Comparison of ENCODE assay signal across 8 cellular contexts in the genomic region with DNA sequence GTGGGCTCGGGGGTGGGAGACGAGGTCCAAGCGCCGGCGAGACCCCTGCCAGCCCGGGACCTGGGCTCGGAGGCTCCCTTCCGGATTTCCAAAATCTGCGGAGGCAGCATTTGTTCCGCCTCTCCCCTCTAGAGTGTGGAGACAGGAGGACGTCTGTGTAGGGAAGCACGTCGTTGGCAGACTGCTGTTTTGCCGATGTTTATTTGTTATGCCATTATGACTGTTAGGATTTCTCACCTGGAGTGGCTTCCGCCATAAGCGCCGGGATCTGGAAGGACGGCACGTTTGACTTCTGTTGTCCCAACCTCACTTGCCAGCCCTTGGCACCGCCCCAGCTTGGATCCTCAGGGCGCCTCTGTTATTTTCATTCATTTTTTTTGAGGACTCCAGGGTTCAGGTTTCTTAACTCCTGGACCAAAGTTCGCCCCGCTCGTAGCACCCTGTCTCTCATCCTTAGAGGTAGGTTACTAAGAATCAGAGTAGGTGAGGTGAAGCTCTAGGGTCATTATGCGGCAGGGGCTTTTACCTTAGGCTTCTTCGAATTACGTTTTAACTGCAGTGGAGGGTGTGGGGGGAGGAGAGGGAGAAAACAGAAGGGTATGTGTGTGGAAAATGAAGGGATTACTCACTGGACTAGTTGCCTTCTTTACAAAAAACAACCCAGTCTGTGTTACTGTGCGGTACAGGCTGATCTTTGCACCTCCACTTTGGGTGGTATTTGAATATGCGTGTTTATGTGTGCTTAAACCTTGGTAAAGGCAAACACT. TPM values are rescaled to one million over a fixed set of nuclear protein-coding genes. Genes with fewer than 3 reads are reported as not detected.
DNase-seq lines count a peak whose midpoint lies in the region; ATAC-seq and TF ChIP-seq lines count a peak whose summit lies in the region.

No MANE protein-coding gene starts in this region.

- no peaks in the 10 kb centered on the region for H3K9me3 Mint-ChIP-seq in mesothelial cell of epicardium

- no peak for ATAC-seq in HG03378 (IDR thresholded peaks at IDR 0.05; ENCODE audit: unreplicated experiment)

- peak overlapping the region; percentile 73 for H3K4me3 ChIP-seq in effector memory CD4-positive, alpha-beta T cell (ENCODE audit: insufficient read depth, low read depth, low read length, poor library complexity, severe bottlenecking)

- no peaks in the 10 kb centered on the region for H3K36me3 ChIP-seq in effector memory CD4-positive, alpha-beta T cell (ENCODE audit: control insufficient read depth, insufficient read depth, low read length)

- no peak for TF ChIP-seq CTCF in mesothelial cell of epicardium (IDR thresholded peaks at IDR 0.05; ENCODE audit: unreplicated experiment)

- no peaks in the 10 kb centered on the region for H3K36me3 Mint-ChIP-seq in mesothelial cell of epicardium

- peak overlapping the region; percentile 79 for H3K4me3 Mint-ChIP-seq in mesothelial cell of epicardium

- H3K4me1 Mint-ChIP-seq in mesothelial cell of epicardium: peaks cover 17% of the 10 kb centered on the region

- H3K27ac Mint-ChIP-seq in mesothelial cell of epicardium: peak overlapping the region; percentile 48

- peaks cover 11% of the 10 kb centered on the region for H3K27me3 Mint-ChIP-seq in mesothelial cell of epicardium (ENCODE audit: low read depth)

- H3K27me3 ChIP-seq in effector memory CD4-positive, alpha-beta T cell (replicated peaks; ENCODE audit: control insufficient read depth, insufficient read depth, low read length, poor library complexity, severe bottlenecking): peaks cover 20% of the 10 kb centered on the region

- H3K4me1 ChIP-seq in effector memory CD4-positive, alpha-beta T cell (ENCODE audit: control insufficient read depth, insufficient read depth, low read length, poor library complexity, severe bottlenecking): peaks cover 12% of the 10 kb centered on the region

- no peak overlapping the region for H3K27ac ChIP-seq in effector memory CD4-positive, alpha-beta T cell (ENCODE audit: insufficient read depth, low read length, poor library complexity, severe bottlenecking)

- H3K9me3 ChIP-seq in effector memory CD4-positive, alpha-beta T cell (ENCODE audit: control insufficient read depth, low read length): no peaks in the 10 kb centered on the region

- DNase-seq in stimulated activated CD4-positive, alpha-beta T cell treated with anti-CD3 and anti-CD28 coated beads, Interleukin-15, amount 100 ng/mL, for 24 hours: peak; percentile 24
- DNase-seq in stimulated activated CD4-positive, alpha-beta T cell treated with anti-CD3 and anti-CD28 coated beads, Interleukin-1b, Interleukin-23, amount 100 ng/mL, for 48 hours: no peak
- DNase-seq in HT1080 (ENCODE audit: low read depth) (peak; percentile 59), SHP77 (lab: John Stamatoyannopoulos, UW) (peak; percentile 9 to 41), mesothelial cell of epicardium (ENCODE audit: low spot score in 2 of 2, unreplicated experiment in 2 of 2) (no peak), ureter (ENCODE audit: low spot score) (peak; percentile 54)
- DNase-seq in effector memory CD4-positive, alpha-beta T cell: no peak

RNA-seq across cellular contexts. Expression of gene PYGL, which starts 0.5 kb away (rescaled TPM):
- 105 and 106 TPM in 2 replicates for total RNA-seq in HT1080 (2014; rRNA removed; shearing (Covaris generic))
- polyA plus RNA-seq in HT1080 (2015; cell fraction: cytosol; rRNA removed): 135 and 144 TPM in 2 replicates
- 204 and 220 TPM in 2 replicates for polyA plus RNA-seq in HT1080 (2015; cell fraction: nucleus; rRNA removed)
- total RNA-seq in mesothelial cell of epicardium (19.9 to 21.6 TPM (median 20.8 TPM) in 3 replicates), ureter (58.6 TPM)

Comparison
In these comparisons a context has a peak if more than half of its experiments do, and no peak if none do; other contexts are left out.
1. DNase-seq: peak in stimulated activated CD4-positive, alpha-beta T cell treated with anti-CD3 and anti-CD28 coated beads, Interleukin-15, amount 100 ng/mL, for 24 hours (single experiment), HT1080 (single experiment), SHP77 (2 of 2) and ureter (single experiment); none in stimulated activated CD4-positive, alpha-beta T cell treated with anti-CD3 and anti-CD28 coated beads, Interleukin-1b, Interleukin-23, amount 100 ng/mL, for 48 hours (single experiment), effector memory CD4-positive, alpha-beta T cell (0 of 3) and mesothelial cell of epicardium (0 of 2).